In the genomic region with DNA sequence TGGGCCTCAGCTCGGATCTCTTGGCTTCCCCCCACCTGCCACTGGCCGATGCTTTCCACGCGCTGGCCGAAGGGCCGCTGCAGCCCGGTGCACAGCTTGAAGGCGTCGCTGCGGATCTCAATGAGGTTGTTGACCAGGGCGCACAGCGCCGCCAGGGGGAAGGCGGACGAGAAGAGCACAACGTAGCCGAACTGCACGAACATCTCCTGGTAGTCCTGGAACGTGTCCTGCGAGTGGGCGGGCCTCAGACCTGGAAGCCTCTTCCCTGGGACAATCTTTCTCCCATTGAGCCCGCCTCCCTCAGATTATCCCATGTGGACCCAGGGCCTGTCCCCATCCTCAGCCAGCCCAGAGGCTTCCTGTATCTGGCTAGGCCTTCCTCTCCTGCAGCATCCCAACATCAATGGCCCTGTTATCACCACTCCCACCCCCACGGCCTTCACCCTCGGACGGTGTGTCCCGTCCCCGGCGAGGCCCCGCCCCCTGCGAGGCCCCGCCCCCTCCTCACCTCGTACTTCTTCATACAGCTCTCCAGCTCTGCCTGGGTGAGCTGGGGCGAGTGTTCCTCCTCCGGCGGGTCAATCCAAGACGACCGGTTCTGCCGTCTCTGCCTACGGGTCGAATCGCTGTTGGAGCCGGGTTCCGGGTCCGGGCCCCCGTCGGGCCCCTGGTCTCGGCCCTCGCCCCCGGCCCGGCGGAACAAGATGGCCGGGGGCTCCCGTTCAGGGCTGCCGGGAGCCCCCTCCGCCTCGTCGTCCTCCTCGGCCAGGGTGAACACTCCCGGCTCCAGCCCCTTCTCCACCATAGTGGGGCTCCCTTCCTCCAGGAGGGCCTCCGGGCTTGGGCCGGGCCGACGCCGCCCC, we compare ENCODE assay signal across 7 cellular contexts. TPM values are rescaled to one million over a fixed set of nuclear protein-coding genes. Genes with fewer than 3 reads are reported as not detected.
DNase-seq lines count a peak whose midpoint lies in the region; ATAC-seq and TF ChIP-seq lines count a peak whose summit lies in the region.

No MANE protein-coding gene starts in this region.

- peaks cover 16% of the 10 kb centered on the region for H3K4me1 Mint-ChIP-seq in activated CD8-positive, alpha-beta T cell treated with anti-CD3 and anti-CD28 coated beads, Interleukin-2, amount 10 ng/mL, durations not matched to agents 7 days and 5 days (ENCODE audit: low read depth)

- POLR2A ChIA-PET in activated CD8-positive, alpha-beta T cell treated with anti-CD3 and anti-CD28 coated beads, Interleukin-2, amount 10 ng/mL, durations not matched to agents 7 days and 5 days (lab: Charles Lee) = interaction anchor here (0.5 kb wide), 1 partner anchor 522 kb away, joined by 6 read pairs; no protein-coding TSS in a partner anchor

- peaks cover 3 to 7% of the 10 kb centered on the region in 2 donors for H3K9me3 ChIP-seq in neuronal stem cell (replicated peaks in 1 of 2; ENCODE audit: control insufficient read depth in 2 of 2, insufficient read depth in 1 of 2, low read depth in 1 of 2, low read length in 2 of 2)

- peak overlapping the region; percentile 7 for H2BK5ac ChIP-seq in neuronal stem cell (ENCODE audit: low read length)

- peak overlapping the region; percentile 30 for H3K27ac Mint-ChIP-seq in activated CD8-positive, alpha-beta T cell treated with anti-CD3 and anti-CD28 coated beads, Interleukin-2, amount 10 ng/mL, durations not matched to agents 7 days and 5 days

- peaks cover 4% of the 10 kb centered on the region for H3K27me3 Mint-ChIP-seq in activated CD8-positive, alpha-beta T cell treated with anti-CD3 and anti-CD28 coated beads, Interleukin-2, amount 10 ng/mL, durations not matched to agents 7 days and 5 days (ENCODE audit: low read depth)

- no peak overlapping the region for H2BK12ac ChIP-seq in neuronal stem cell (ENCODE audit: low read length)

- peaks cover 9% of the 10 kb centered on the region for H3K79me1 ChIP-seq in neuronal stem cell (ENCODE audit: low read depth, low read length)

- peak overlapping the region; percentile 93 for H3K23ac ChIP-seq in neuronal stem cell (ENCODE audit: low read depth, low read length, poor library complexity)

- peak overlapping the region; percentile 84 for H3K27ac ChIP-seq in neuronal stem cell (replicated peaks; ENCODE audit: low read length)

- H3K18ac ChIP-seq in neuronal stem cell (ENCODE audit: low read length) = peak overlapping the region; percentile 95

- H3K9me3 Mint-ChIP-seq in activated CD8-positive, alpha-beta T cell treated with anti-CD3 and anti-CD28 coated beads, Interleukin-2, amount 10 ng/mL, durations not matched to agents 7 days and 5 days (ENCODE audit: insufficient read depth) = no peaks in the 10 kb centered on the region

- peaks cover 29 to 64% of the 10 kb centered on the region in 2 donors for H3K36me3 ChIP-seq in neuronal stem cell (replicated peaks in 1 of 2; ENCODE audit: control insufficient read depth in 2 of 2, insufficient read depth in 2 of 2, low read length in 2 of 2)

- peak; percentile 59 for DNase-seq in activated CD8-positive, alpha-beta T cell treated with anti-CD3 and anti-CD28 coated beads, Interleukin-2, amount 10 ng/mL, durations not matched to agents 7 days and 5 days
- DNase-seq in epithelial cell of proximal tubule (ENCODE audit: low read depth) (no peak), neuronal stem cell (ENCODE audit: low spot score) (peak; percentile 84), putamen (ENCODE audit: low spot score) (no peak)

- TF ChIP-seq CTCF in LNCAP (IDR thresholded peaks at IDR 0.05) = peak; percentile 80
- peak; percentile 24 for TF ChIP-seq CTCF in epithelial cell of proximal tubule (conservative IDR thresholded peaks at IDR 0.05; ENCODE audit: low read depth, low read length)

- peak overlapping the region; percentile 72 for H2BK120ac ChIP-seq in neuronal stem cell (ENCODE audit: low read depth, low read length)

- peak overlapping the region; percentile 84 for H3K4ac ChIP-seq in neuronal stem cell (ENCODE audit: low read length)

- H3K14ac ChIP-seq in neuronal stem cell (ENCODE audit: low read length) = no peak overlapping the region

- ATAC-seq in activated CD8-positive, alpha-beta T cell treated with anti-CD3 and anti-CD28 coated beads, Interleukin-2, amount 10 ng/mL, durations not matched to agents 7 days and 5 days = peak; percentile 68
- no peak for ATAC-seq in GM19328 (IDR thresholded peaks at IDR 0.05; ENCODE audit: unreplicated experiment)
- ATAC-seq in HG03159 (IDR thresholded peaks at IDR 0.05; ENCODE audit: unreplicated experiment) = no peak

- H3K9ac ChIP-seq in neuronal stem cell (ENCODE audit: low read depth, low read length, poor library complexity) = peak overlapping the region; percentile 72

- peaks cover 0 to 16% of the 10 kb centered on the region in 2 donors for H3K4me1 ChIP-seq in neuronal stem cell (ENCODE audit: control insufficient read depth in 2 of 2, insufficient read depth in 1 of 2, low read depth in 1 of 2, low read length in 2 of 2)

- H4K91ac ChIP-seq in neuronal stem cell (ENCODE audit: low read depth, low read length, poor library complexity) = peak overlapping the region; percentile 75

- peaks cover 11% of the 10 kb centered on the region for H3K36me3 Mint-ChIP-seq in activated CD8-positive, alpha-beta T cell treated with anti-CD3 and anti-CD28 coated beads, Interleukin-2, amount 10 ng/mL, durations not matched to agents 7 days and 5 days (ENCODE audit: low read depth)

- H3K4me3 ChIP-seq in epithelial cell of proximal tubule (ENCODE audit: low read depth, low read length) = peak overlapping the region; percentile 28
- H3K4me3 ChIP-seq in neuronal stem cell (ENCODE audit: low read length in 2 of 2) = peak overlapping the region in 1 of 2 donors; percentile 72

- peak overlapping the region; percentile 46 for H3K4me3 Mint-ChIP-seq in activated CD8-positive, alpha-beta T cell treated with anti-CD3 and anti-CD28 coated beads, Interleukin-2, amount 10 ng/mL, durations not matched to agents 7 days and 5 days

- H2BK15ac ChIP-seq in neuronal stem cell (ENCODE audit: low read length) = peak overlapping the region; percentile 49

- H3K4me2 ChIP-seq in neuronal stem cell (ENCODE audit: insufficient read depth, low read length, poor library complexity, severe bottlenecking) = peak overlapping the region; percentile 73

- H2AK5ac ChIP-seq in neuronal stem cell (ENCODE audit: low read depth, low read length) = peak overlapping the region; percentile 97

- H3K27me3 ChIP-seq in neuronal stem cell (ENCODE audit: control insufficient read depth in 3 of 3, insufficient read depth in 3 of 3, low read depth in 1 of 3, low read length in 3 of 3) = peaks cover 0 to 7% (median 0%) of the 10 kb centered on the region in 3 experiments

- H2AFZ ChIP-seq in neuronal stem cell (ENCODE audit: low read length) = no peak overlapping the region

- CTCF ChIA-PET in activated CD8-positive, alpha-beta T cell treated with anti-CD3 and anti-CD28 coated beads, Interleukin-2, amount 10 ng/mL, durations not matched to agents 7 days and 5 days (lab: Charles Lee) = interaction anchor here (0.9 to 1.5 kb wide), 4 partner anchors 19 to 92 kb away, joined by 3 to 4 read pairs (median 4); partner anchors contain the start of genes DDA1 and MVB12A

- no CpG with 5 or more reads among the region's 64 CpGs for WGBS in neuronal stem cell (ENCODE audit: extremely low coverage in 2 of 2, insufficient read length in 2 of 2, insufficient replicate concordance in 1 of 2), 2 donors

- H4K8ac ChIP-seq in neuronal stem cell (ENCODE audit: low read depth, low read length) = peak overlapping the region; percentile 43

RNA-seq across cellular contexts. Expression of gene ANO8, which starts 6.8 kb away (rescaled TPM):
- 10 to 100 TPM; 13.6 to 16.4 TPM for total RNA-seq in activated CD8-positive, alpha-beta T cell treated with anti-CD3 and anti-CD28 coated beads, Interleukin-2, amount 10 ng/mL, durations not matched to agents 7 days and 5 days
- 3.3 and 6.6 TPM in 2 replicates for total RNA-seq in epithelial cell of proximal tubule
- 12.9 TPM for polyA plus RNA-seq in neuronal stem cell (2013, experiment 1 of 2)
- 13.2 TPM for polyA plus RNA-seq in neuronal stem cell (2013, experiment 2 of 2)

RNA-seq across cellular contexts. Expression of gene GTPBP3, which starts 9.5 kb away (rescaled TPM):
- 10 to 100 TPM; 38.6 to 39.4 TPM for total RNA-seq in activated CD8-positive, alpha-beta T cell treated with anti-CD3 and anti-CD28 coated beads, Interleukin-2, amount 10 ng/mL, durations not matched to agents 7 days and 5 days
- total RNA-seq in epithelial cell of proximal tubule = 22.7 and 79.5 TPM in 2 replicates
- polyA plus RNA-seq in neuronal stem cell (2013, experiment 1 of 2) = 27.4 TPM
- polyA plus RNA-seq in neuronal stem cell (2013, experiment 2 of 2) = 27.5 TPM

RNA-seq across cellular contexts. Expression of gene DDA1, which starts 18.5 kb away (rescaled TPM):
- 10 to 100 TPM; 44.6 to 49.8 TPM for total RNA-seq in activated CD8-positive, alpha-beta T cell treated with anti-CD3 and anti-CD28 coated beads, Interleukin-2, amount 10 ng/mL, durations not matched to agents 7 days and 5 days
- total RNA-seq in epithelial cell of proximal tubule = 35.6 and 47.0 TPM in 2 replicates
- 78.2 TPM for polyA plus RNA-seq in neuronal stem cell (2013, experiment 1 of 2)
- polyA plus RNA-seq in neuronal stem cell (2013, experiment 2 of 2) = 78.5 TPM

RNA-seq across cellular contexts. Expression of gene MRPL34, which starts 22.2 kb away (rescaled TPM):
- 100 to 1,000 TPM; 112 to 126 TPM for total RNA-seq in activated CD8-positive, alpha-beta T cell treated with anti-CD3 and anti-CD28 coated beads, Interleukin-2, amount 10 ng/mL, durations not matched to agents 7 days and 5 days
- total RNA-seq in epithelial cell of proximal tubule = 121 and 161 TPM in 2 replicates
- 60.1 TPM for polyA plus RNA-seq in neuronal stem cell (2013, experiment 1 of 2)
- polyA plus RNA-seq in neuronal stem cell (2013, experiment 2 of 2) = 60.9 TPM

RNA-seq across cellular contexts. Expression of gene ABHD8, which starts 24.7 kb away (rescaled TPM):
- total RNA-seq in activated CD8-positive, alpha-beta T cell treated with anti-CD3 and anti-CD28 coated beads, Interleukin-2, amount 10 ng/mL, durations not matched to agents 7 days and 5 days = 1 to 10 TPM; 8.9 to 9.7 TPM
- total RNA-seq in epithelial cell of proximal tubule = 10.3 and 20.9 TPM in 2 replicates
- 10.9 TPM for polyA plus RNA-seq in neuronal stem cell (2013, experiment 1 of 2)
- 10.5 TPM for polyA plus RNA-seq in neuronal stem cell (2013, experiment 2 of 2)

Comparison
In these comparisons a context has a peak if more than half of its experiments do, and no peak if none do; other contexts are left out.
1. DNase-seq: peak in activated CD8-positive, alpha-beta T cell treated with anti-CD3 and anti-CD28 coated beads, Interleukin-2, amount 10 ng/mL, durations not matched to agents 7 days and 5 days (single experiment) and neuronal stem cell (single experiment); none in epithelial cell of proximal tubule (single experiment) and putamen (single experiment).